ENCODE assay signal across 1 cellular context in the genomic region with DNA sequence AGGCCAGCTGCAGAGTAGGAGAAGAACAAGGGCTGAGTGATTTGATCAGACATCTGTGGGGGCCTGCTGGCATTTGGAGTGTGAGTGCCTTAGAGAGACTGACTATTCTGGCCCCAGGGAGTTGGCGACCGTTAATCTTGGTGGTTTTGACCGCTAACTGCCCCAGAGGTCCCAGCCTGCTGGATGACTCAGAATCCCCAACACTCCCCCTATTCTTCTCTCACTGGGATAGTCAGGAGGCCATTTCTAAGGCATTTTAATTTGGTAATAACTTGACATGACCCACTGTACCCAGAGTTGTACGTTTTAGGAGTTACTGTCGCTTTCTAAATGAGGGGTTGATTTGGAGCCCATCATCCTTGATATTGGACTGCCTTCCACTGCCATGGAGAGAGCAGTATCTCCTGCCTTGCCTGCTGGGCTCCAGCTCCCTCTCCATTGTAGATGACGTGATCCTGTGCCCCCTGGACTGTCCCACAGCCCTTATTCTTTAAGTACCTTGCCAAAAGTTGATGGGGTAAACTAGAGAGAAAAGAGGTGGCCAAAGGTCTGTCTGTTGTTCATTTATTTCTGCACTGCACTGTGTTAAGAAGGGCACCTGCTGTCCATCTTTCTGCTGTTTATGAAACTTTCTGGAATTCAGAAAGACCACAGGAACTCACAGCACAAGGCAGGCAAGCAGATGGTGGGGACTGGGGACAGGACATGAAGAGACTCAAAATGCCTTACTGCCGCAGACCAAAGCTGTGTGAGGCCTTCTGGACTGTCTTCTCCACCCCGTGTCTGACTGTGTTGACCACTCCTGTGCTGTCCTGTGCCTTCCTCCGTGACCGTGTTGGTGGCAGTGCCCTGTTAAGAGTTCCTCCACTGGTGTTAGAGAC.
TF ChIP-seq lines count a peak whose summit lies in the region.

No MANE protein-coding gene starts in this region.

TF ChIP-seq in K562, 482 proteins besides CTCF, POLR2A, EP300 and RAD21 (continued from another document and continues in another):
- TF ChIP-seq MYBL2 (IDR thresholded peaks at IDR 0.05; ENCODE audit: low read depth) (peak; percentile 89), MYBL2 (CRISPR knock-in tag; IDR thresholded peaks at IDR 0.05; ENCODE audit: borderline replicate concordance) (no peak), TEAD4 (IDR thresholded peaks at IDR 0.05; ENCODE audit: low read length) (peak; percentile 56), TEAD4 (CRISPR knock-in tag; IDR thresholded peaks at IDR 0.05; ENCODE audit: borderline replicate concordance) (no peak), MECOM (CRISPR knock-in tag; IDR thresholded peaks at IDR 0.05) (no peak), ZNF589 (CRISPR knock-in tag; IDR thresholded peaks at IDR 0.05; ENCODE audit: low read depth) (peak; percentile 62), ZBTB8A (IDR thresholded peaks at IDR 0.05; ENCODE audit: partially characterized antibody) (no peak), POLR3G (IDR thresholded peaks at IDR 0.05; ENCODE audit: extremely low read depth, insufficient read length, insufficient replicate concordance) (no peak), ZNF76 (CRISPR knock-in tag; IDR thresholded peaks at IDR 0.05; ENCODE audit: borderline replicate concordance) (no peak), RBM39 (optimal IDR thresholded peaks at IDR 0.05; ENCODE audit: low read depth, low read length) (no peak), ZNF584 (CRISPR knock-in tag; IDR thresholded peaks at IDR 0.05; ENCODE audit: low read depth) (0 out of 2 replicates have a peak, but pooled peaks have one; percentile 31), BRD9 (IDR thresholded peaks at IDR 0.05; ENCODE audit: low read depth, partially characterized antibody) (peak; percentile 7), CBFB (CRISPR knock-in tag; IDR thresholded peaks at IDR 0.05) (no peak), CBFA2T2 (conservative IDR thresholded peaks at IDR 0.05) (peak; percentile 64), ZNF184 (CRISPR knock-in tag; IDR thresholded peaks at IDR 0.05) (no peak), FOS (IDR thresholded peaks at IDR 0.05; ENCODE audit: extremely low read depth, insufficient read length) (peak; percentile 67), ELF2 (CRISPR knock-in tag; IDR thresholded peaks at IDR 0.05) (peak; percentile 60), CC2D1A (IDR thresholded peaks at IDR 0.05) (peak; percentile 74; the same call in 1 of the 2 replicates), BCL6 (CRISPR knock-in tag; IDR thresholded peaks at IDR 0.05) (0 out of 2 replicates have a peak, but pooled peaks have one; percentile 5), PHF20 (IDR thresholded peaks at IDR 0.05; ENCODE audit: partially characterized antibody) (no peak), STAT5B (CRISPR knock-in tag; IDR thresholded peaks at IDR 0.05) (no peak), OTX1 (CRISPR knock-in tag; IDR thresholded peaks at IDR 0.05) (no peak)
- TF ChIP-seq, protein P1, sequence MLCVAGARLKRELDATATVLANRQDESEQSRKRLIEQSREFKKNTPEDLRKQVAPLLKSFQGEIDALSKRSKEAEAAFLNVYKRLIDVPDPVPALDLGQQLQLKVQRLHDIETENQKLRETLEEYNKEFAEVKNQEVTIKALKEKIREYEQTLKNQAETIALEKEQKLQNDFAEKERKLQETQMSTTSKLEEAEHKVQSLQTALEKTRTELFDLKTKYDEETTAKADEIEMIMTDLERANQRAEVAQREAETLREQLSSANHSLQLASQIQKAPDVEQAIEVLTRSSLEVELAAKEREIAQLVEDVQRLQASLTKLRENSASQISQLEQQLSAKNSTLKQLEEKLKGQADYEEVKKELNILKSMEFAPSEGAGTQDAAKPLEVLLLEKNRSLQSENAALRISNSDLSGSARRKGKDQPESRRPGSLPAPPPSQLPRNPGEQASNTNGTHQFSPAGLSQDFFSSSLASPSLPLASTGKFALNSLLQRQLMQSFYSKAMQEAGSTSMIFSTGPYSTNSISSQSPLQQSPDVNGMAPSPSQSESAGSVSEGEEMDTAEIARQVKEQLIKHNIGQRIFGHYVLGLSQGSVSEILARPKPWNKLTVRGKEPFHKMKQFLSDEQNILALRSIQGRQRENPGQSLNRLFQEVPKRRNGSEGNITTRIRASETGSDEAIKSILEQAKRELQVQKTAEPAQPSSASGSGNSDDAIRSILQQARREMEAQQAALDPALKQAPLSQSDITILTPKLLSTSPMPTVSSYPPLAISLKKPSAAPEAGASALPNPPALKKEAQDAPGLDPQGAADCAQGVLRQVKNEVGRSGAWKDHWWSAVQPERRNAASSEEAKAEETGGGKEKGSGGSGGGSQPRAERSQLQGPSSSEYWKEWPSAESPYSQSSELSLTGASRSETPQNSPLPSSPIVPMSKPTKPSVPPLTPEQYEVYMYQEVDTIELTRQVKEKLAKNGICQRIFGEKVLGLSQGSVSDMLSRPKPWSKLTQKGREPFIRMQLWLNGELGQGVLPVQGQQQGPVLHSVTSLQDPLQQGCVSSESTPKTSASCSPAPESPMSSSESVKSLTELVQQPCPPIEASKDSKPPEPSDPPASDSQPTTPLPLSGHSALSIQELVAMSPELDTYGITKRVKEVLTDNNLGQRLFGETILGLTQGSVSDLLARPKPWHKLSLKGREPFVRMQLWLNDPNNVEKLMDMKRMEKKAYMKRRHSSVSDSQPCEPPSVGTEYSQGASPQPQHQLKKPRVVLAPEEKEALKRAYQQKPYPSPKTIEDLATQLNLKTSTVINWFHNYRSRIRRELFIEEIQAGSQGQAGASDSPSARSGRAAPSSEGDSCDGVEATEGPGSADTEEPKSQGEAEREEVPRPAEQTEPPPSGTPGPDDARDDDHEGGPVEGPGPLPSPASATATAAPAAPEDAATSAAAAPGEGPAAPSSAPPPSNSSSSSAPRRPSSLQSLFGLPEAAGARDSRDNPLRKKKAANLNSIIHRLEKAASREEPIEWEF (CRISPR knock-in tag; IDR thresholded peaks at IDR 0.05): 0 out of 2 replicates have a peak, but pooled peaks have one; percentile 47
- TF ChIP-seq, protein P2, sequence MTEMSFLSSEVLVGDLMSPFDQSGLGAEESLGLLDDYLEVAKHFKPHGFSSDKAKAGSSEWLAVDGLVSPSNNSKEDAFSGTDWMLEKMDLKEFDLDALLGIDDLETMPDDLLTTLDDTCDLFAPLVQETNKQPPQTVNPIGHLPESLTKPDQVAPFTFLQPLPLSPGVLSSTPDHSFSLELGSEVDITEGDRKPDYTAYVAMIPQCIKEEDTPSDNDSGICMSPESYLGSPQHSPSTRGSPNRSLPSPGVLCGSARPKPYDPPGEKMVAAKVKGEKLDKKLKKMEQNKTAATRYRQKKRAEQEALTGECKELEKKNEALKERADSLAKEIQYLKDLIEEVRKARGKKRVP (CRISPR knock-in tag; IDR thresholded peaks at IDR 0.05): peak; percentile 72
- TF ChIP-seq, protein P3, sequence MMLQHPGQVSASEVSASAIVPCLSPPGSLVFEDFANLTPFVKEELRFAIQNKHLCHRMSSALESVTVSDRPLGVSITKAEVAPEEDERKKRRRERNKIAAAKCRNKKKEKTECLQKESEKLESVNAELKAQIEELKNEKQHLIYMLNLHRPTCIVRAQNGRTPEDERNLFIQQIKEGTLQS (IDR thresholded peaks at IDR 0.05): peak; percentile 92
- TF ChIP-seq, protein P3 (CRISPR knock-in tag; conservative IDR thresholded peaks at IDR 0.05): no peak; the same call in 1 of the 2 replicates
- TF ChIP-seq, protein P4, sequence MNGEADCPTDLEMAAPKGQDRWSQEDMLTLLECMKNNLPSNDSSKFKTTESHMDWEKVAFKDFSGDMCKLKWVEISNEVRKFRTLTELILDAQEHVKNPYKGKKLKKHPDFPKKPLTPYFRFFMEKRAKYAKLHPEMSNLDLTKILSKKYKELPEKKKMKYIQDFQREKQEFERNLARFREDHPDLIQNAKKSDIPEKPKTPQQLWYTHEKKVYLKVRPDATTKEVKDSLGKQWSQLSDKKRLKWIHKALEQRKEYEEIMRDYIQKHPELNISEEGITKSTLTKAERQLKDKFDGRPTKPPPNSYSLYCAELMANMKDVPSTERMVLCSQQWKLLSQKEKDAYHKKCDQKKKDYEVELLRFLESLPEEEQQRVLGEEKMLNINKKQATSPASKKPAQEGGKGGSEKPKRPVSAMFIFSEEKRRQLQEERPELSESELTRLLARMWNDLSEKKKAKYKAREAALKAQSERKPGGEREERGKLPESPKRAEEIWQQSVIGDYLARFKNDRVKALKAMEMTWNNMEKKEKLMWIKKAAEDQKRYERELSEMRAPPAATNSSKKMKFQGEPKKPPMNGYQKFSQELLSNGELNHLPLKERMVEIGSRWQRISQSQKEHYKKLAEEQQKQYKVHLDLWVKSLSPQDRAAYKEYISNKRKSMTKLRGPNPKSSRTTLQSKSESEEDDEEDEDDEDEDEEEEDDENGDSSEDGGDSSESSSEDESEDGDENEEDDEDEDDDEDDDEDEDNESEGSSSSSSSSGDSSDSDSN (IDR thresholded peaks at IDR 0.05; ENCODE audit: borderline replicate concordance in 1 of 2, low read depth in 2 of 2, low read length in 2 of 2): peak in 1 of 2 experiments; percentile 53; a peak in 1 of 4 replicates
- TF ChIP-seq, protein P5, sequence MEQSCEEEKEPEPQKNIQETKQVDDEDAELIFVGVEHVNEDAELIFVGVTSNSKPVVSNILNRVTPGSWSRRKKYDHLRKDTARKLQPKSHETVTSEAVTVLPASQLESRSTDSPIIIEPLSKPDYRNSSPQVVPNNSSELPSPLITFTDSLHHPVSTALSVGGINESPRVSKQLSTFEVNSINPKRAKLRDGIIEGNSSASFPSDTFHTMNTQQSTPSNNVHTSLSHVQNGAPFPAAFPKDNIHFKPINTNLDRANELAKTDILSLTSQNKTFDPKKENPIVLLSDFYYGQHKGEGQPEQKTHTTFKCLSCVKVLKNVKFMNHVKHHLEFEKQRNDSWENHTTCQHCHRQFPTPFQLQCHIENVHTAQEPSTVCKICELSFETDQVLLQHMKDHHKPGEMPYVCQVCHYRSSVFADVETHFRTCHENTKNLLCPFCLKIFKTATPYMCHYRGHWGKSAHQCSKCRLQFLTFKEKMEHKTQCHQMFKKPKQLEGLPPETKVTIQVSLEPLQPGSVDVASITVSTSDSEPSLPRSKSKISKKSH (CRISPR knock-in tag; IDR thresholded peaks at IDR 0.05): no peak
- TF ChIP-seq, protein P6, sequence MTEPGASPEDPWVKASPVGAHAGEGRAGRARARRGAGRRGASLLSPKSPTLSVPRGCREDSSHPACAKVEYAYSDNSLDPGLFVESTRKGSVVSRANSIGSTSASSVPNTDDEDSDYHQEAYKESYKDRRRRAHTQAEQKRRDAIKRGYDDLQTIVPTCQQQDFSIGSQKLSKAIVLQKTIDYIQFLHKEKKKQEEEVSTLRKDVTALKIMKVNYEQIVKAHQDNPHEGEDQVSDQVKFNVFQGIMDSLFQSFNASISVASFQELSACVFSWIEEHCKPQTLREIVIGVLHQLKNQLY (CRISPR knock-in tag; conservative IDR thresholded peaks at IDR 0.05): no peak
- TF ChIP-seq, protein P7, sequence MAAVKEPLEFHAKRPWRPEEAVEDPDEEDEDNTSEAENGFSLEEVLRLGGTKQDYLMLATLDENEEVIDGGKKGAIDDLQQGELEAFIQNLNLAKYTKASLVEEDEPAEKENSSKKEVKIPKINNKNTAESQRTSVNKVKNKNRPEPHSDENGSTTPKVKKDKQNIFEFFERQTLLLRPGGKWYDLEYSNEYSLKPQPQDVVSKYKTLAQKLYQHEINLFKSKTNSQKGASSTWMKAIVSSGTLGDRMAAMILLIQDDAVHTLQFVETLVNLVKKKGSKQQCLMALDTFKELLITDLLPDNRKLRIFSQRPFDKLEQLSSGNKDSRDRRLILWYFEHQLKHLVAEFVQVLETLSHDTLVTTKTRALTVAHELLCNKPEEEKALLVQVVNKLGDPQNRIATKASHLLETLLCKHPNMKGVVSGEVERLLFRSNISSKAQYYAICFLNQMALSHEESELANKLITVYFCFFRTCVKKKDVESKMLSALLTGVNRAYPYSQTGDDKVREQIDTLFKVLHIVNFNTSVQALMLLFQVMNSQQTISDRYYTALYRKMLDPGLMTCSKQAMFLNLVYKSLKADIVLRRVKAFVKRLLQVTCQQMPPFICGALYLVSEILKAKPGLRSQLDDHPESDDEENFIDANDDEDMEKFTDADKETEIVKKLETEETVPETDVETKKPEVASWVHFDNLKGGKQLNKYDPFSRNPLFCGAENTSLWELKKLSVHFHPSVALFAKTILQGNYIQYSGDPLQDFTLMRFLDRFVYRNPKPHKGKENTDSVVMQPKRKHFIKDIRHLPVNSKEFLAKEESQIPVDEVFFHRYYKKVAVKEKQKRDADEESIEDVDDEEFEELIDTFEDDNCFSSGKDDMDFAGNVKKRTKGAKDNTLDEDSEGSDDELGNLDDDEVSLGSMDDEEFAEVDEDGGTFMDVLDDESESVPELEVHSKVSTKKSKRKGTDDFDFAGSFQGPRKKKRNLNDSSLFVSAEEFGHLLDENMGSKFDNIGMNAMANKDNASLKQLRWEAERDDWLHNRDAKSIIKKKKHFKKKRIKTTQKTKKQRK (IDR thresholded peaks at IDR 0.05; ENCODE audit: borderline replicate concordance, low read depth, low read length): no peak
- TF ChIP-seq, protein P8, sequence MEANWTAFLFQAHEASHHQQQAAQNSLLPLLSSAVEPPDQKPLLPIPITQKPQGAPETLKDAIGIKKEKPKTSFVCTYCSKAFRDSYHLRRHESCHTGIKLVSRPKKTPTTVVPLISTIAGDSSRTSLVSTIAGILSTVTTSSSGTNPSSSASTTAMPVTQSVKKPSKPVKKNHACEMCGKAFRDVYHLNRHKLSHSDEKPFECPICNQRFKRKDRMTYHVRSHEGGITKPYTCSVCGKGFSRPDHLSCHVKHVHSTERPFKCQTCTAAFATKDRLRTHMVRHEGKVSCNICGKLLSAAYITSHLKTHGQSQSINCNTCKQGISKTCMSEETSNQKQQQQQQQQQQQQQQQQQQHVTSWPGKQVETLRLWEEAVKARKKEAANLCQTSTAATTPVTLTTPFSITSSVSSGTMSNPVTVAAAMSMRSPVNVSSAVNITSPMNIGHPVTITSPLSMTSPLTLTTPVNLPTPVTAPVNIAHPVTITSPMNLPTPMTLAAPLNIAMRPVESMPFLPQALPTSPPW (CRISPR knock-in tag; IDR thresholded peaks at IDR 0.05): peak; percentile 88
- TF ChIP-seq, protein P9, sequence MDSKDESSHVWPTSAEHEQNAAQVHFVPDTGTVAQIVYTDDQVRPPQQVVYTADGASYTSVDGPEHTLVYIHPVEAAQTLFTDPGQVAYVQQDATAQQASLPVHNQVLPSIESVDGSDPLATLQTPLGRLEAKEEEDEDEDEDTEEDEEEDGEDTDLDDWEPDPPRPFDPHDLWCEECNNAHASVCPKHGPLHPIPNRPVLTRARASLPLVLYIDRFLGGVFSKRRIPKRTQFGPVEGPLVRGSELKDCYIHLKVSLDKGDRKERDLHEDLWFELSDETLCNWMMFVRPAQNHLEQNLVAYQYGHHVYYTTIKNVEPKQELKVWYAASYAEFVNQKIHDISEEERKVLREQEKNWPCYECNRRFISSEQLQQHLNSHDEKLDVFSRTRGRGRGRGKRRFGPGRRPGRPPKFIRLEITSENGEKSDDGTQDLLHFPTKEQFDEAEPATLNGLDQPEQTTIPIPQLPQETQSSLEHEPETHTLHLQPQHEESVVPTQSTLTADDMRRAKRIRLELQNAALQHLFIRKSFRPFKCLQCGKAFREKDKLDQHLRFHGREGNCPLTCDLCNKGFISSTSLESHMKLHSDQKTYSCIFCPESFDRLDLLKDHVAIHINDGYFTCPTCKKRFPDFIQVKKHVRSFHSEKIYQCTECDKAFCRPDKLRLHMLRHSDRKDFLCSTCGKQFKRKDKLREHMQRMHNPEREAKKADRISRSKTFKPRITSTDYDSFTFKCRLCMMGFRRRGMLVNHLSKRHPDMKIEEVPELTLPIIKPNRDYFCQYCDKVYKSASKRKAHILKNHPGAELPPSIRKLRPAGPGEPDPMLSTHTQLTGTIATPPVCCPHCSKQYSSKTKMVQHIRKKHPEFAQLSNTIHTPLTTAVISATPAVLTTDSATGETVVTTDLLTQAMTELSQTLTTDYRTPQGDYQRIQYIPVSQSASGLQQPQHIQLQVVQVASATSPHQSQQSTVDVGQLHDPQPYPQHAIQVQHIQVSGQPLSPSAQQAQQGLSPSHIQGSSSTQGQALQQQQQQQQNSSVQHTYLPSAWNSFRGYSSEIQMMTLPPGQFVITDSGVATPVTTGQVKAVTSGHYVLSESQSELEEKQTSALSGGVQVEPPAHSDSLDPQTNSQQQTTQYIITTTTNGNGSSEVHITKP (IDR thresholded peaks at IDR 0.05; ENCODE audit: partially characterized antibody): peak; percentile 66
